1 cellular context compared by ENCODE assay signal in the genomic region with DNA sequence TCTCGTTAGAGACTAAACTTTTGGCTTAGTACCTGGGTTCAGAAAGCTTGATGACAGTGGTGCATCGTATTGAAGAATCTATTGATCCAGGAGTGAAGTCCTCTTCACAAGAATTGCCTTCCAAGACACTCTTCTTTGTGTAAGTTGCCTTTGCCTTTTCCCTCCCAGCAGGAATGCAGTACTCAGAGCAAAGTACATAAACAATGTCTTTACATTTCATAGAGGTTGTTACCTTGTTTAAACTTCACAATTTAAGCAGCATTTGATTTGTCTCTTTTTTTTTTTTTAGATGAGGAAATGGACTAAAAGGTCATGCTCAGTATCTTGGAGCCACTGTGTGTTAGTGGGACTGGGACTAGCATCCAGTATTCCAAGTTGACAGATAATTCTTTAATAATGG.
TF ChIP-seq lines count a peak whose summit lies in the region.

No MANE protein-coding gene starts in this region.

TF ChIP-seq in SK-N-SH, 30 proteins besides CTCF, POLR2A, EP300 and RAD21 (continued from another document):
- TF ChIP-seq, protein P1, sequence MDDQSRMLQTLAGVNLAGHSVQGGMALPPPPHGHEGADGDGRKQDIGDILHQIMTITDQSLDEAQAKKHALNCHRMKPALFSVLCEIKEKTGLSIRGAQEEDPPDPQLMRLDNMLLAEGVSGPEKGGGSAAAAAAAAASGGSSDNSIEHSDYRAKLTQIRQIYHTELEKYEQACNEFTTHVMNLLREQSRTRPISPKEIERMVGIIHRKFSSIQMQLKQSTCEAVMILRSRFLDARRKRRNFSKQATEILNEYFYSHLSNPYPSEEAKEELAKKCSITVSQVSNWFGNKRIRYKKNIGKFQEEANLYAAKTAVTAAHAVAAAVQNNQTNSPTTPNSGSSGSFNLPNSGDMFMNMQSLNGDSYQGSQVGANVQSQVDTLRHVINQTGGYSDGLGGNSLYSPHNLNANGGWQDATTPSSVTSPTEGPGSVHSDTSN (IDR thresholded peaks at IDR 0.05): no peak
- TF ChIP-seq GATA2 (CRISPR knock-in tag; IDR thresholded peaks at IDR 0.05) (no peak), GABPA (IDR thresholded peaks at IDR 0.05; ENCODE audit: low read depth) (no peak), YY1 (IDR thresholded peaks at IDR 0.05; ENCODE audit: low read depth) (no peak), RFX5 (IDR thresholded peaks at IDR 0.05; ENCODE audit: low read length) (no peak), REST (IDR thresholded peaks at IDR 0.05; ENCODE audit: low read depth, low read length) (no peak), NRF1 (IDR thresholded peaks at IDR 0.05; ENCODE audit: low read depth, low read length) (no peak), POLR2AphosphoS5 (IDR thresholded peaks at IDR 0.05; ENCODE audit: low read depth, low read length) (no peak), TCF12 (IDR thresholded peaks at IDR 0.05) (no peak)
- TF ChIP-seq, protein P2, sequence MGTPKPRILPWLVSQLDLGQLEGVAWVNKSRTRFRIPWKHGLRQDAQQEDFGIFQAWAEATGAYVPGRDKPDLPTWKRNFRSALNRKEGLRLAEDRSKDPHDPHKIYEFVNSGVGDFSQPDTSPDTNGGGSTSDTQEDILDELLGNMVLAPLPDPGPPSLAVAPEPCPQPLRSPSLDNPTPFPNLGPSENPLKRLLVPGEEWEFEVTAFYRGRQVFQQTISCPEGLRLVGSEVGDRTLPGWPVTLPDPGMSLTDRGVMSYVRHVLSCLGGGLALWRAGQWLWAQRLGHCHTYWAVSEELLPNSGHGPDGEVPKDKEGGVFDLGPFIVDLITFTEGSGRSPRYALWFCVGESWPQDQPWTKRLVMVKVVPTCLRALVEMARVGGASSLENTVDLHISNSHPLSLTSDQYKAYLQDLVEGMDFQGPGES (IDR thresholded peaks at IDR 0.05; ENCODE audit: low read depth, low read length): no peak
